In the genomic region with DNA sequence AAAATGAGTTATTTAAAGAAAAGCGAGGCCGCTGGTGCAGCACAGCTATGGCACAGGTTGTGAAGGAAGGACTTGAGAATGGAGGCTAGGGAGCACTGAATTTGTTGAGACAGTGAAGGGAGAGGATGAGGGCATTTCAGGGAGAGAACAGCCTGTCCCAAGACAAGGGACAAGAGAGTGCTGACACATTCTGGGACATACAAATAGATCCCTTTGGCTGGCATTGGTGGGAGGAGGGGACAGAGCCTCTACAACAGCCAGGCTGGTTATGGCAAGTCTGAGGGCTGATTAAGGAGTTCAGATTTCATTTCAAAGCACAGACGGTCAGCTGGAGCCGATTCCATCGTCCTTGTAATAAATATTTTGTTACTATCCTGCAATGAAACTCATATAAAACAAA, we compare ENCODE assay signal across 12 cellular contexts. TPM values are rescaled to one million over a fixed set of nuclear protein-coding genes. Genes with fewer than 3 reads are reported as not detected.
DNase-seq lines count a peak whose midpoint lies in the region; ATAC-seq and TF ChIP-seq lines count a peak whose summit lies in the region.
"Had no signal": no experiment of that assay in that cellular context is flagged by ENCODE, and none has a peak within 500 bp of the region (broad histone marks: within the 10 kb centered on the region; RNA-seq: fewer than 3 reads in every experiment).

No MANE protein-coding gene starts in this region.

- H3K27me3 Mint-ChIP-seq in T-helper 17 cell (no peaks in the 10 kb centered on the region), immature natural killer cell (ENCODE audit: low read depth in 3 of 3) (peaks cover 3 to 5% (median 5%) of the 10 kb centered on the region in 3 donors), type B pancreatic cell (peaks cover 3% of the 10 kb centered on the region)

- intact Hi-C loops in Right ventricle myocardium inferior (cut with DNase I), result no loop called here
- intact Hi-C loops in cardiac septum (cut with DNase I), result no loop called here

- ATAC-seq in Right ventricle myocardium inferior (peak; percentile 73), T-helper 17 cell (no peak), GM21786 (IDR thresholded peaks at IDR 0.05; ENCODE audit: unreplicated experiment) (no peak)

- no peak overlapping the region for H3K27ac Mint-ChIP-seq in T-helper 17 cell
- H3K27ac Mint-ChIP-seq in immature natural killer cell, result peak overlapping the region in 2 of 6 donors; percentile 40 to 60
- H3K27ac Mint-ChIP-seq in type B pancreatic cell, result no peak overlapping the region

- H3K4me1 Mint-ChIP-seq in T-helper 17 cell (peaks cover 8% of the 10 kb centered on the region), immature natural killer cell (peaks cover 9% of the 10 kb centered on the region in 2 donors), type B pancreatic cell (ENCODE audit: unreplicated experiment) (peaks cover 15% of the 10 kb centered on the region)

- H3K36me3 Mint-ChIP-seq in T-helper 17 cell (ENCODE audit: low read depth), result no peaks in the 10 kb centered on the region
- no peaks in the 10 kb centered on the region for H3K36me3 Mint-ChIP-seq in immature natural killer cell
- H3K36me3 Mint-ChIP-seq in type B pancreatic cell, result peaks cover 6% of the 10 kb centered on the region
- H3K36me3 Mint-ChIP-seq: activated naive CD4-positive, alpha-beta T cell treated with anti-CD3 and anti-CD28 coated beads, Interleukin-2, amount 10 ng/mL, durations not matched to agents 7 days and 5 days had no signal

- no peak for TF ChIP-seq CTCF in type B pancreatic cell (conservative IDR thresholded peaks at IDR 0.05)

- no peak for DNase-seq in Right ventricle myocardium inferior (ENCODE audit: missing footprints)
- DNase-seq in cardiac septum (ENCODE audit: low spot score), result no peak
- no peak for DNase-seq in T-helper 17 cell
- DNase-seq in immature natural killer cell, result no peak
- DNase-seq in type B pancreatic cell (ENCODE audit: extremely low spot score, unreplicated experiment), result no peak
- DNase-seq in NCI-H510A (lab: John Stamatoyannopoulos, UW), result no peak
- no peak for DNase-seq in SW 1271 (lab: John Stamatoyannopoulos, UW)
- DNase-seq: activated CD4-positive, alpha-beta T cell treated with anti-CD3 and anti-CD28 coated beads, Interleukin-2, amount 10 ng/mL, durations not matched to agents 24 days and 14 days; activated naive CD4-positive, alpha-beta T cell treated with anti-CD3 and anti-CD28 coated beads, Interleukin-2, amount 10 ng/mL, durations not matched to agents 7 days and 5 days; GDM1; NCI-H748 treated with DMSO at 0.1 percent for 48 hours had no signal

- H3K9me3 ChIP-seq in T-helper 17 cell (ENCODE audit: control insufficient read depth, low read length, poor library complexity, severe bottlenecking), result no peaks in the 10 kb centered on the region

- no peaks in the 10 kb centered on the region for H3K9me3 Mint-ChIP-seq in immature natural killer cell
- no peaks in the 10 kb centered on the region for H3K9me3 Mint-ChIP-seq in type B pancreatic cell
- H3K9me3 Mint-ChIP-seq: activated CD4-positive, alpha-beta T cell treated with anti-CD3 and anti-CD28 coated beads, Interleukin-2, amount 10 ng/mL, durations not matched to agents 24 days and 14 days; activated naive CD4-positive, alpha-beta T cell treated with anti-CD3 and anti-CD28 coated beads, Interleukin-2, amount 10 ng/mL, durations not matched to agents 7 days and 5 days had no signal

- H3K4me3 Mint-ChIP-seq in T-helper 17 cell (peak overlapping the region; percentile 25), immature natural killer cell (peak overlapping the region in 4 of 5 donors; percentile 21 to 44 (median 32)), type B pancreatic cell (peak overlapping the region; percentile 31)

RNA-seq across cellular contexts. Expression of a gene that starts 1.7 kb away (rescaled TPM):
- total RNA-seq in Right ventricle myocardium inferior (16.8 TPM), cardiac septum (8.8 TPM), T-helper 17 cell (1 to 10 TPM; 5.4 TPM), type B pancreatic cell (ENCODE audit: low replicate concordance) (22.2 and 31.7 TPM in 2 replicates)
- under 1 TPM in 2 of 3 donors, not detected in 1; 0.21 to 0.32 TPM for polyA plus RNA-seq in immature natural killer cell

RNA-seq across cellular contexts. Expression of a gene that starts 25.8 kb away (rescaled TPM):
- total RNA-seq in Right ventricle myocardium inferior, result 49.0 TPM
- 31.6 TPM for total RNA-seq in cardiac septum
- 1 to 10 TPM; 2.4 to 2.8 TPM for total RNA-seq in T-helper 17 cell
- polyA plus RNA-seq in immature natural killer cell, result 10 to 100 TPM in 1 of 3 donors, 1 to 10 TPM in 2; 7.0 to 11.1 (median 7.4) TPM
- 16.0 and 31.9 TPM in 2 replicates for total RNA-seq in type B pancreatic cell (ENCODE audit: low replicate concordance)

RNA-seq across cellular contexts. Expression of a gene that starts 28.4 kb away (rescaled TPM):
- 14.6 TPM for total RNA-seq in Right ventricle myocardium inferior
- total RNA-seq in cardiac septum, result 14.6 TPM
- 10 to 100 TPM; 44.3 to 53.9 TPM for total RNA-seq in T-helper 17 cell
- 10 to 100 TPM; 69.3 to 79.8 (median 76.3) TPM for polyA plus RNA-seq in immature natural killer cell
- 35.1 and 42.4 TPM in 2 replicates for total RNA-seq in type B pancreatic cell (ENCODE audit: low replicate concordance)

RNA-seq across cellular contexts. Expression of a gene that starts 37.0 kb away (rescaled TPM):
- total RNA-seq in Right ventricle myocardium inferior, result 1.6 TPM
- total RNA-seq in cardiac septum, result 2.2 TPM
- total RNA-seq in T-helper 17 cell, result 1 to 10 TPM; 1.9 to 3.4 TPM
- polyA plus RNA-seq in immature natural killer cell, result under 1 TPM in 2 of 3 donors, not detected in 1; 0.17 to 0.20 TPM
- total RNA-seq in type B pancreatic cell (ENCODE audit: low replicate concordance), result 2.8 and 9.5 TPM in 2 replicates

RNA-seq across cellular contexts. Expression of a gene that starts 47.6 kb away (rescaled TPM):
- not detected for total RNA-seq in Right ventricle myocardium inferior
- not detected for total RNA-seq in cardiac septum
- not detected for total RNA-seq in T-helper 17 cell
- polyA plus RNA-seq in immature natural killer cell, result not detected
- 0.14 and 0.77 TPM in 2 replicates for total RNA-seq in type B pancreatic cell (ENCODE audit: low replicate concordance)
- total RNA-seq: activated CD4-positive, alpha-beta T cell treated with anti-CD3 and anti-CD28 coated beads, Interleukin-2, amount 10 ng/mL, durations not matched to agents 24 days and 14 days had no signal
